2 cellular contexts compared by ENCODE assay signal in genomic region chr20:31968299-31969126, GRCh38.
TF ChIP-seq lines count a peak whose summit lies in the region.

No MANE protein-coding gene starts in this region.

TF ChIP-seq in IMR-90, 13 proteins besides CTCF, POLR2A, EP300 and RAD21 (continued from another document):
- TF ChIP-seq ELK1 (IDR thresholded peaks at IDR 0.05; ENCODE audit: borderline replicate concordance, low read depth, low read length) = no peak
- TF ChIP-seq NFE2L2 (IDR thresholded peaks at IDR 0.05; ENCODE audit: low read depth, low read length) = no peak
- no peak for TF ChIP-seq FOS (IDR thresholded peaks at IDR 0.05; ENCODE audit: low read depth, low read length)
- no peak for TF ChIP-seq USF2 (IDR thresholded peaks at IDR 0.05; ENCODE audit: low read depth, low read length)
- TF ChIP-seq MXI1 (IDR thresholded peaks at IDR 0.05; ENCODE audit: borderline replicate concordance, low read depth, low read length) = peak; percentile 92

TF ChIP-seq in WTC11, 78 proteins besides CTCF, POLR2A, EP300 and RAD21 (continued from another document and continues in another):
- TF ChIP-seq CREB1 (CRISPR knock-in tag; IDR thresholded peaks at IDR 0.05) (peak; percentile 100), AR (CRISPR knock-in tag; IDR thresholded peaks at IDR 0.05) (peak; percentile 71; the same call in 1 of the 2 replicates), IRF2 (CRISPR knock-in tag; IDR thresholded peaks at IDR 0.05; ENCODE audit: borderline replicate concordance, low read depth) (peak; percentile 99), MYBL2 (CRISPR knock-in tag; IDR thresholded peaks at IDR 0.05) (peak; percentile 100), ZNF423 (CRISPR knock-in tag; IDR thresholded peaks at IDR 0.05) (peak; percentile 70), GTF2I (CRISPR knock-in tag; conservative IDR thresholded peaks at IDR 0.05) (peak; percentile 89), TP53 (CRISPR knock-in tag; IDR thresholded peaks at IDR 0.05) (peak; percentile 100), NFATC4 (CRISPR knock-in tag; IDR thresholded peaks at IDR 0.05) (peak; percentile 70; the same call in 1 of the 2 replicates), HMGXB4 (CRISPR knock-in tag; IDR thresholded peaks at IDR 0.05) (peak; percentile 99), AFF4 (CRISPR knock-in tag; IDR thresholded peaks at IDR 0.05; ENCODE audit: borderline replicate concordance) (peak; percentile 99), JUN (CRISPR knock-in tag; IDR thresholded peaks at IDR 0.05) (peak; percentile 100), ZNF263 (CRISPR knock-in tag; IDR thresholded peaks at IDR 0.05; ENCODE audit: low read depth) (peak; percentile 95), NFYB (CRISPR knock-in tag; conservative IDR thresholded peaks at IDR 0.05; ENCODE audit: low read depth) (peak; percentile 86), ZNF512 (CRISPR knock-in tag; IDR thresholded peaks at IDR 0.05; ENCODE audit: borderline replicate concordance) (peak; percentile 100), ATF2 (CRISPR knock-in tag; IDR thresholded peaks at IDR 0.05; ENCODE audit: borderline replicate concordance, low read depth) (peak; percentile 99), ZBTB21 (CRISPR knock-in tag; IDR thresholded peaks at IDR 0.05; ENCODE audit: borderline replicate concordance) (peak; percentile 98), MLX (CRISPR knock-in tag; IDR thresholded peaks at IDR 0.05) (peak; percentile 100), TCF7 (CRISPR knock-in tag; IDR thresholded peaks at IDR 0.05; ENCODE audit: low read depth) (peak; percentile 100), CREM (CRISPR knock-in tag; IDR thresholded peaks at IDR 0.05) (peak; percentile 98), SMAD4 (CRISPR knock-in tag; IDR thresholded peaks at IDR 0.05) (peak; percentile 100), ATF1 (CRISPR knock-in tag; IDR thresholded peaks at IDR 0.05) (peak; percentile 100)
- TF ChIP-seq, protein P1, sequence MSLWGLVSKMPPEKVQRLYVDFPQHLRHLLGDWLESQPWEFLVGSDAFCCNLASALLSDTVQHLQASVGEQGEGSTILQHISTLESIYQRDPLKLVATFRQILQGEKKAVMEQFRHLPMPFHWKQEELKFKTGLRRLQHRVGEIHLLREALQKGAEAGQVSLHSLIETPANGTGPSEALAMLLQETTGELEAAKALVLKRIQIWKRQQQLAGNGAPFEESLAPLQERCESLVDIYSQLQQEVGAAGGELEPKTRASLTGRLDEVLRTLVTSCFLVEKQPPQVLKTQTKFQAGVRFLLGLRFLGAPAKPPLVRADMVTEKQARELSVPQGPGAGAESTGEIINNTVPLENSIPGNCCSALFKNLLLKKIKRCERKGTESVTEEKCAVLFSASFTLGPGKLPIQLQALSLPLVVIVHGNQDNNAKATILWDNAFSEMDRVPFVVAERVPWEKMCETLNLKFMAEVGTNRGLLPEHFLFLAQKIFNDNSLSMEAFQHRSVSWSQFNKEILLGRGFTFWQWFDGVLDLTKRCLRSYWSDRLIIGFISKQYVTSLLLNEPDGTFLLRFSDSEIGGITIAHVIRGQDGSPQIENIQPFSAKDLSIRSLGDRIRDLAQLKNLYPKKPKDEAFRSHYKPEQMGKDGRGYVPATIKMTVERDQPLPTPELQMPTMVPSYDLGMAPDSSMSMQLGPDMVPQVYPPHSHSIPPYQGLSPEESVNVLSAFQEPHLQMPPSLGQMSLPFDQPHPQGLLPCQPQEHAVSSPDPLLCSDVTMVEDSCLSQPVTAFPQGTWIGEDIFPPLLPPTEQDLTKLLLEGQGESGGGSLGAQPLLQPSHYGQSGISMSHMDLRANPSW (CRISPR knock-in tag; conservative IDR thresholded peaks at IDR 0.05; ENCODE audit: low read depth) = peak; percentile 100
- TF ChIP-seq, protein P2, sequence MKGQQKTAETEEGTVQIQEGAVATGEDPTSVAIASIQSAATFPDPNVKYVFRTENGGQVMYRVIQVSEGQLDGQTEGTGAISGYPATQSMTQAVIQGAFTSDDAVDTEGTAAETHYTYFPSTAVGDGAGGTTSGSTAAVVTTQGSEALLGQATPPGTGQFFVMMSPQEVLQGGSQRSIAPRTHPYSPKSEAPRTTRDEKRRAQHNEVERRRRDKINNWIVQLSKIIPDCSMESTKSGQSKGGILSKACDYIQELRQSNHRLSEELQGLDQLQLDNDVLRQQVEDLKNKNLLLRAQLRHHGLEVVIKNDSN (CRISPR knock-in tag; IDR thresholded peaks at IDR 0.05) = peak; percentile 97
- TF ChIP-seq, protein P3, sequence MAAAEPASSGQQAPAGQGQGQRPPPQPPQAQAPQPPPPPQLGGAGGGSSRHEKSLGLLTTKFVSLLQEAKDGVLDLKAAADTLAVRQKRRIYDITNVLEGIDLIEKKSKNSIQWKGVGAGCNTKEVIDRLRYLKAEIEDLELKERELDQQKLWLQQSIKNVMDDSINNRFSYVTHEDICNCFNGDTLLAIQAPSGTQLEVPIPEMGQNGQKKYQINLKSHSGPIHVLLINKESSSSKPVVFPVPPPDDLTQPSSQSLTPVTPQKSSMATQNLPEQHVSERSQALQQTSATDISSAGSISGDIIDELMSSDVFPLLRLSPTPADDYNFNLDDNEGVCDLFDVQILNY (CRISPR knock-in tag; IDR thresholded peaks at IDR 0.05) = peak; percentile 100
- TF ChIP-seq, protein P4, sequence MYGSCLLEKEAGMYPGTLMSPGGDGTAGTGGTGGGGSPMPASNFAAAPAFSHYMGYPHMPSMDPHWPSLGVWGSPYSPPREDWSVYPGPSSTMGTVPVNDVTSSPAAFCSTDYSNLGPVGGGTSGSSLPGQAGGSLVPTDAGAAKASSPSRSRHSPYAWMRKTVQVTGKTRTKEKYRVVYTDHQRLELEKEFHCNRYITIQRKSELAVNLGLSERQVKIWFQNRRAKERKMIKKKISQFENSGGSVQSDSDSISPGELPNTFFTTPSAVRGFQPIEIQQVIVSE (CRISPR knock-in tag; IDR thresholded peaks at IDR 0.05; ENCODE audit: borderline replicate concordance) = no peak
- TF ChIP-seq, protein P5, sequence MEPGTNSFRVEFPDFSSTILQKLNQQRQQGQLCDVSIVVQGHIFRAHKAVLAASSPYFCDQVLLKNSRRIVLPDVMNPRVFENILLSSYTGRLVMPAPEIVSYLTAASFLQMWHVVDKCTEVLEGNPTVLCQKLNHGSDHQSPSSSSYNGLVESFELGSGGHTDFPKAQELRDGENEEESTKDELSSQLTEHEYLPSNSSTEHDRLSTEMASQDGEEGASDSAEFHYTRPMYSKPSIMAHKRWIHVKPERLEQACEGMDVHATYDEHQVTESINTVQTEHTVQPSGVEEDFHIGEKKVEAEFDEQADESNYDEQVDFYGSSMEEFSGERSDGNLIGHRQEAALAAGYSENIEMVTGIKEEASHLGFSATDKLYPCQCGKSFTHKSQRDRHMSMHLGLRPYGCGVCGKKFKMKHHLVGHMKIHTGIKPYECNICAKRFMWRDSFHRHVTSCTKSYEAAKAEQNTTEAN (CRISPR knock-in tag; IDR thresholded peaks at IDR 0.05) = peak; percentile 100
- TF ChIP-seq, protein P6, sequence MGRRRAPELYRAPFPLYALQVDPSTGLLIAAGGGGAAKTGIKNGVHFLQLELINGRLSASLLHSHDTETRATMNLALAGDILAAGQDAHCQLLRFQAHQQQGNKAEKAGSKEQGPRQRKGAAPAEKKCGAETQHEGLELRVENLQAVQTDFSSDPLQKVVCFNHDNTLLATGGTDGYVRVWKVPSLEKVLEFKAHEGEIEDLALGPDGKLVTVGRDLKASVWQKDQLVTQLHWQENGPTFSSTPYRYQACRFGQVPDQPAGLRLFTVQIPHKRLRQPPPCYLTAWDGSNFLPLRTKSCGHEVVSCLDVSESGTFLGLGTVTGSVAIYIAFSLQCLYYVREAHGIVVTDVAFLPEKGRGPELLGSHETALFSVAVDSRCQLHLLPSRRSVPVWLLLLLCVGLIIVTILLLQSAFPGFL (CRISPR knock-in tag; IDR thresholded peaks at IDR 0.05; ENCODE audit: borderline replicate concordance) = peak; percentile 100
